ENCODE assay signal across 10 cellular contexts in the genomic region with DNA sequence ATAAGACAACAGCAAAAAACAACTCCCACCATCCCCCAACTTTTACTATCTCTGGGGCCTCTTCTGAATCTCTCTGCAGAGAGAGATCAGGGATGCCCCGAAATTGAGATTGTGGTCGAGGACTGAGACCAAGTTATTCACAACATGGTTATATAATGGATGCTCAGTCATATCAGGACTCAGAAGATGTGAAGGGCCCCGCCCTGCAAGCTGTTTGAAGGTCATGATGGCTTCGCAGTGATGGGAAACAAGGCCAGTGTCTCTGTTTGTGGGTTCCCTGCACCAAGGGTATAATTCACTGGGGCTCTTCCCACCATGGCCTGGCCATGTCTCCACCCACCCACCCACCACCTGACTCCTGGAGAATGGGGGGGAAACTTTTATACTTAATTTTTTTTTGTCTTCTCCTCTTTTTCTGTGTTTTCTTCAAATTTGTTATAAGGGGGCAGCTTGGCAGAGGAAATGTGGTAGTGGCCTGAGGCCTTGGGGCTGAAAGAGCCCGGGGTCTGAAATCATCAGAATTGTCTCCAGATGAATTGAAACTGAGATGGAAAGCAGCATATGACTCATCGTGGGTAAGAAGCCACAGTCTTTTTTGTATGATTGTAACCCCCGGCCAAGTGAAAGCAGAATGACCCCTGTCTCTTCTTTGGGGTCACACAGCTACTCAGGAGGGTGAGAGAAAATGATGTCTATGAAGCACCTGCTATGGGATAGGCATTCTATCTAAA. TPM values are rescaled to one million over a fixed set of nuclear protein-coding genes. Genes with fewer than 3 reads are reported as not detected.
DNase-seq lines count a peak whose midpoint lies in the region; ATAC-seq lines count a peak whose summit lies in the region.
"Had no signal": no experiment of that assay in that cellular context is flagged by ENCODE, and none has a peak within 500 bp of the region (broad histone marks: within the 10 kb centered on the region; RNA-seq: fewer than 3 reads in every experiment).

No MANE protein-coding gene starts in this region.

- peak overlapping the region; percentile 75 for H3K27ac Mint-ChIP-seq in stimulated activated memory B cell treated with anti-CD40 and anti-IgM and Interleukin-4, amounts not matched to agents 10 μg/mL and 1 μg/mL and 100 μg/mL, for 72 hours

- H3K4me1 Mint-ChIP-seq in stimulated activated memory B cell treated with anti-CD40 and anti-IgM and Interleukin-4, amounts not matched to agents 10 μg/mL and 1 μg/mL and 100 μg/mL, for 72 hours, result peaks cover 35% of the 10 kb centered on the region

- no peak overlapping the region for H3K4me3 Mint-ChIP-seq in stimulated activated memory B cell treated with anti-CD40 and anti-IgM and Interleukin-4, amounts not matched to agents 10 μg/mL and 1 μg/mL and 100 μg/mL, for 72 hours

- DNase-seq in activated CD4-positive, alpha-beta T cell treated with anti-CD3 and anti-CD28 coated beads for 48 hours, result peak; percentile 87
- no peak for DNase-seq in activated CD4-positive, alpha-beta T cell treated with anti-CD3 and anti-CD28 coated beads, Interleukin-2, amount 50 U/mL, for 1 hour
- DNase-seq in activated effector memory CD4-positive, alpha-beta T cell treated with Interleukin-2 at 50 U/mL for 16 hours, result peak; percentile 35
- DNase-seq in NOMO-1 (lab: John Stamatoyannopoulos, UW; ENCODE audit: unreplicated experiment in 2 of 2) (no peak), Right ventricle myocardium inferior (ENCODE audit: missing footprints) (no peak), NK-92 (lab: John Stamatoyannopoulos, UW; ENCODE audit: unreplicated experiment) (no peak)

- H3K36me3 Mint-ChIP-seq in stimulated activated memory B cell treated with anti-CD40 and anti-IgM and Interleukin-4, amounts not matched to agents 10 μg/mL and 1 μg/mL and 100 μg/mL, for 72 hours, result no peaks in the 10 kb centered on the region

- intact Hi-C loops in Right ventricle myocardium inferior (cut with DNase I), result no loop called here

- peaks cover 25% of the 10 kb centered on the region for H3K27me3 Mint-ChIP-seq in stimulated activated memory B cell treated with anti-CD40 and anti-IgM and Interleukin-4, amounts not matched to agents 10 μg/mL and 1 μg/mL and 100 μg/mL, for 72 hours

- no peaks in the 10 kb centered on the region for H3K9me3 Mint-ChIP-seq in stimulated activated memory B cell treated with anti-CD40 and anti-IgM and Interleukin-4, amounts not matched to agents 10 μg/mL and 1 μg/mL and 100 μg/mL, for 72 hours

- ATAC-seq in HG03196 (IDR thresholded peaks at IDR 0.05; ENCODE audit: unreplicated experiment) (peak; percentile 74), Right ventricle myocardium inferior (no peak)
- peak; percentile 84 for ATAC-seq in stimulated activated memory B cell treated with anti-CD40 and anti-IgM and Interleukin-4, amounts not matched to agents 10 μg/mL and 1 μg/mL and 100 μg/mL, for 72 hours
- ATAC-seq: A549 had no signal

RNA-seq across cellular contexts. Expression of a gene that starts 15.0 kb away (rescaled TPM):
- not detected for total RNA-seq in Right ventricle myocardium inferior
- total RNA-seq: SK-MEL-5 had no signal

RNA-seq across cellular contexts. Expression of a gene that starts 39.4 kb away (rescaled TPM):
- not detected for total RNA-seq in Right ventricle myocardium inferior
- total RNA-seq: SK-MEL-5 had no signal

Comparison
In these comparisons a context has a peak if more than half of its experiments do, and no peak if none do; other contexts are left out.
1. DNase-seq: peak in activated CD4-positive, alpha-beta T cell treated with anti-CD3 and anti-CD28 coated beads for 48 hours (single experiment) and activated effector memory CD4-positive, alpha-beta T cell treated with Interleukin-2 at 50 U/mL for 16 hours (single experiment); none in activated CD4-positive, alpha-beta T cell treated with anti-CD3 and anti-CD28 coated beads, Interleukin-2, amount 50 U/mL, for 1 hour (single experiment), NOMO-1 (0 of 2), Right ventricle myocardium inferior (single experiment) and NK-92 (single experiment).